In genomic region chr16:12902511-12903324, GRCh38 we compare ENCODE assay signal across 9 cellular contexts. TPM values are rescaled to one million over a fixed set of nuclear protein-coding genes. Genes with fewer than 3 reads are reported as not detected.
DNase-seq lines count a peak whose midpoint lies in the region; ATAC-seq and TF ChIP-seq lines count a peak whose summit lies in the region.
"Had no signal": no experiment of that assay in that cellular context is flagged by ENCODE, and none has a peak within 500 bp of the region (broad histone marks: within the 10 kb centered on the region; RNA-seq: fewer than 3 reads in every experiment).

No MANE protein-coding gene starts in this region.

- H3K4me3 ChIP-seq in HUES64 (ENCODE audit: low read length) (peak overlapping the region; percentile 87), dorsolateral prefrontal cortex (peak overlapping the region; percentile 20 to 77 (median 59)), neural cell (ENCODE audit: low read length) (peak overlapping the region; percentile 80)

- intact Hi-C loops in dorsolateral prefrontal cortex (cut with DNase I) = no loop called here

- no peaks in the 10 kb centered on the region for H3K9me3 ChIP-seq in HUES64 (ENCODE audit: insufficient read depth, low read depth, low read length)
- no peaks in the 10 kb centered on the region for H3K9me3 ChIP-seq in neural cell (ENCODE audit: low read length)

- H3K36me3 ChIP-seq in HUES64 (ENCODE audit: insufficient read depth, low read length) (peaks cover 4% of the 10 kb centered on the region; the same call in 1 of the 2 replicates), neural cell (ENCODE audit: insufficient read depth, low read length) (no peaks in the 10 kb centered on the region)

- H4K20me1 ChIP-seq in neural cell (ENCODE audit: insufficient read depth) = no peaks in the 10 kb centered on the region

- ATAC-seq in HG02588 (IDR thresholded peaks at IDR 0.05; ENCODE audit: unreplicated experiment) (no peak), GM21360 (IDR thresholded peaks at IDR 0.05; ENCODE audit: unreplicated experiment) (no peak)

- H3K79me2 ChIP-seq in neural cell (replicated peaks; ENCODE audit: insufficient read depth, low read length) = no peaks in the 10 kb centered on the region

- TF ChIP-seq EP300 in neural cell (conservative IDR thresholded peaks at IDR 0.05; ENCODE audit: poor library complexity, severe bottlenecking) = no peak

- peaks cover 32% of the 10 kb centered on the region for H3K4me1 ChIP-seq in HUES64 (ENCODE audit: insufficient read depth, low read length)

- peak overlapping the region; percentile 82 for H3K4me2 ChIP-seq in neural cell (ENCODE audit: low read length)

- peak overlapping the region; percentile 70 for H3K9ac ChIP-seq in HUES64 (ENCODE audit: low read depth, low read length)
- H3K9ac ChIP-seq in neural cell (ENCODE audit: low read length) = peak overlapping the region; percentile 43

- in situ Hi-C loops in Caki2 (cut with HindIII; ENCODE audit: low pct_unique_long_range_greater_than_20kb, low sequenced_read_pairs) = no loop called here

- no peak for TF ChIP-seq RAD21 in neural cell (conservative IDR thresholded peaks at IDR 0.05)

- no peaks in the 10 kb centered on the region for H3F3A ChIP-seq in neural cell (ENCODE audit: insufficient read depth, low read length, poor library complexity, severe bottlenecking)

- no peak overlapping the region for H3K27ac ChIP-seq in HUES64 (ENCODE audit: low read depth, low read length)
- H3K27ac ChIP-seq in dorsolateral prefrontal cortex = peak overlapping the region in 50 of 59 donors; percentile 9 to 88 (median 69)
- no peak overlapping the region for H3K27ac ChIP-seq in neural cell (ENCODE audit: low read length)

- under 1% methylated on average over 52 of the region's 52 CpGs for WGBS in HUES64

- H3K27me3 ChIP-seq in HUES64 (ENCODE audit: insufficient read depth, low read length) (peaks cover 50% of the 10 kb centered on the region), dorsolateral prefrontal cortex (peaks cover 0 to 72% (median 30%) of the 10 kb centered on the region in 45 donors), neural cell (ENCODE audit: insufficient read depth, low read depth, low read length) (peaks cover 58% of the 10 kb centered on the region)

- DNase-seq in Caki2 (ENCODE audit: low read depth) = peak; percentile 52
- peak in 4 of 10 donors; percentile 26 to 65 (median 40) for DNase-seq in dorsolateral prefrontal cortex
- no peak for DNase-seq in UCSD-AML1 (lab: John Stamatoyannopoulos, UW; ENCODE audit: unreplicated experiment)
- no peak for DNase-seq in GM20000 (ENCODE audit: low spot score)

- TF ChIP-seq CTCF in dorsolateral prefrontal cortex (IDR thresholded peaks at IDR 0.05 in 54 of 56, conservative IDR thresholded peaks at IDR 0.05 in 2 of 56; ENCODE audit: low read depth in 1 of 56, partially characterized antibody in 56 of 56) (no peak), neural cell (IDR thresholded peaks at IDR 0.05; ENCODE audit: poor library complexity, severe bottlenecking) (no peak), GM20000 (IDR thresholded peaks at IDR 0.05; ENCODE audit: extremely low read depth, missing control alignments) (no peak)

- H2AFZ ChIP-seq in neural cell (ENCODE audit: low read depth, low read length) = no peak overlapping the region

- H3K9me2 ChIP-seq in neural cell (ENCODE audit: insufficient read depth, low read length) = no peaks in the 10 kb centered on the region

TF ChIP-seq in neural cell, 6 proteins besides CTCF, POLR2A, EP300 and RAD21:
- TF ChIP-seq EZH2 (IDR thresholded peaks at IDR 0.05; ENCODE audit: borderline replicate concordance, insufficient read depth, low read length, poor library complexity, severe bottlenecking) (no peak), SMC3 (conservative IDR thresholded peaks at IDR 0.05; ENCODE audit: poor library complexity) (peak; percentile 26), TAF1 (IDR thresholded peaks at IDR 0.05; ENCODE audit: low read depth) (no peak), POLR2AphosphoS5 (IDR thresholded peaks at IDR 0.05) (peak; percentile 20), MXI1 (conservative IDR thresholded peaks at IDR 0.05; ENCODE audit: poor library complexity, severe bottlenecking) (peak; percentile 23)

RNA-seq across cellular contexts. Expression of gene SHISA9, which starts 1.3 kb away (rescaled TPM):
- total RNA-seq in Caki2 (2014; rRNA removed; shearing (Covaris generic); ENCODE audit: low replicate concordance) = 23.3 and 24.2 TPM in 2 replicates
- 15.7 TPM for polyA plus RNA-seq in HUES64 (2013, experiment 1 of 2)
- polyA plus RNA-seq in HUES64 (2013, experiment 2 of 2) = 13.5 TPM
- total RNA-seq in dorsolateral prefrontal cortex = 10 to 100 TPM; 11.3 to 59.4 (median 39.6) TPM
- 1.3 and 2.0 TPM in 2 replicates for polyA plus RNA-seq in neural cell
- polyA minus RNA-seq in neural cell = 4.4 and 6.6 TPM in 2 replicates
- total RNA-seq: endothelial cell of umbilical vein had no signal
- polyA plus RNA-seq: endothelial cell of umbilical vein had no signal

Comparison
In these comparisons a context has a peak if more than half of its experiments do, and no peak if none do; other contexts are left out.
1. H3K27ac ChIP-seq: peak in dorsolateral prefrontal cortex (50 of 59); none in HUES64 (single experiment) and neural cell (single experiment).
2. Peak in every context shown above with its lines, with median percentiles within 50 percentile points of each other: H3K4me3 ChIP-seq.